Comparison of ENCODE assay signal across 25 cellular contexts in genomic region chr17:76872874-76873221, GRCh38. TPM values are rescaled to one million over a fixed set of nuclear protein-coding genes. Genes with fewer than 3 reads are reported as not detected.
DNase-seq lines count a peak whose midpoint lies in the region; ATAC-seq and TF ChIP-seq lines count a peak whose summit lies in the region.
"Had no signal": no experiment of that assay in that cellular context is flagged by ENCODE, and none has a peak within 500 bp of the region (broad histone marks: within the 10 kb centered on the region; RNA-seq: fewer than 3 reads in every experiment).

No MANE protein-coding gene starts in this region.

- in situ Hi-C loops in mammary epithelial cell (cut with MboI; ENCODE audit: low sequenced_read_pairs in 2 of 2) = loop anchor here in 1 of 2 donors (25.0 kb wide), 1 partner anchor 364 kb away; no protein-coding TSS in a partner anchor

- no peaks in the 10 kb centered on the region for H3K27me3 ChIP-seq in SK-N-SH (ENCODE audit: insufficient read depth)
- no peaks in the 10 kb centered on the region for H3K27me3 ChIP-seq in PC-3 (ENCODE audit: low read length)
- H3K27me3 ChIP-seq in mammary epithelial cell (ENCODE audit: insufficient read depth, low read length) = no peaks in the 10 kb centered on the region
- H3K27me3 ChIP-seq in aorta (ENCODE audit: control insufficient read depth in 1 of 2, insufficient read depth in 2 of 2, low read length in 1 of 2) = no peaks in the 10 kb centered on the region

- H3K9ac ChIP-seq in SK-N-SH (peak overlapping the region; percentile 39), PC-3 (ENCODE audit: low read length) (peak overlapping the region; percentile 13; the same call in 1 of the 2 replicates), mammary epithelial cell (ENCODE audit: insufficient read depth, low read length) (no peak overlapping the region)

- BruUV-seq in PC-3 (replicated peaks; lab: Mats Ljungman, UMichigan) (no TSS peak), mammary epithelial cell (replicated peaks; lab: Mats Ljungman, UMichigan) (no TSS peak)

- POLR2A ChIA-PET in SK-N-SH (lab: Yijun Ruan, JAX) (interaction anchor here (1.1 kb wide), 1 partner anchor 136 kb away, joined by 3 read pairs; the partner anchor contains the start of gene SRSF2), PC-3 (lab: Charles Lee; ENCODE audit: unreplicated experiment) (interaction anchor here (0.6 kb wide), 2 partner anchors 12 to 79 kb away, joined by 3 to 4 read pairs; no protein-coding TSS in a partner anchor)

- no peak for TF ChIP-seq CTCF in SK-N-SH (IDR thresholded peaks at IDR 0.05)
- TF ChIP-seq CTCF in PC-3 (conservative IDR thresholded peaks at IDR 0.05; ENCODE audit: low read depth, low read length) = no peak
- TF ChIP-seq CTCF in mammary epithelial cell (conservative IDR thresholded peaks at IDR 0.05 in 1 of 2, IDR thresholded peaks at IDR 0.05 in 1 of 2; ENCODE audit: extremely low read depth in 1 of 2, insufficient read depth in 1 of 2, low read depth in 1 of 2, low read length in 2 of 2) = no peak

- CTCF ChIA-PET in SK-N-SH (lab: Yijun Ruan, JAX) = interaction anchor here (1.3 to 12.2 kb wide), 4 partner anchors 11 to 190 kb away, joined by 3 to 594 read pairs (median 5); no protein-coding TSS in a partner anchor
- CTCF ChIA-PET in PC-3 (lab: Charles Lee) = interaction anchor here (1.0 kb wide), 2 partner anchors 129 to 184 kb away, joined by 3 to 16 read pairs; no protein-coding TSS in a partner anchor
- CTCF ChIA-PET in mammary epithelial cell (lab: Charles Lee; ENCODE audit: low non-redundant PET) = no interaction called here

- no peak overlapping the region for H3K4me3 Mint-ChIP-seq in activated T-helper 17 cell treated with anti-CD3 and anti-CD28 coated beads, Interleukin-2, amount 50 U/mL, for 72 hours
- H3K4me3 Mint-ChIP-seq: activated CD4-positive, alpha-beta memory T cell treated with anti-CD3 and anti-CD28 coated beads for 36 hours; activated naive CD4-positive, alpha-beta T cell treated with anti-CD3 and anti-CD28 coated beads, Interleukin-2, amount 10 ng/mL, durations not matched to agents 7 days and 5 days; CD4-positive, CD25-positive, alpha-beta regulatory T cell; immature natural killer cell; stimulated activated effector memory CD8-positive, alpha-beta T cell treated with anti-CD3 and anti-CD28 coated beads, Interleukin-12 subunit alpha, Interleukin-12 subunit beta, amount 100 ng/mL, for 72 hours had no signal

- TF ChIP-seq EP300 in SK-N-SH (IDR thresholded peaks at IDR 0.05; ENCODE audit: borderline replicate concordance in 1 of 2, low read depth in 1 of 2, low read length in 1 of 2) = no peak

- peak overlapping the region; percentile 2; a peak in 2 of 4 replicates for H3K4me3 ChIP-seq in SK-N-SH (ENCODE audit: low read depth in 2 of 2, low read length in 1 of 2)
- H3K4me3 ChIP-seq in PC-3 (ENCODE audit: low read length) = peak overlapping the region; percentile 30; the same call in 1 of the 2 replicates
- H3K4me3 ChIP-seq in mammary epithelial cell (replicated peaks in 1 of 3; ENCODE audit: insufficient read depth in 1 of 3, low read depth in 2 of 3, low read length in 3 of 3) = no peak overlapping the region
- no peak overlapping the region for H3K4me3 ChIP-seq in aorta (ENCODE audit: low read length in 2 of 2)
- H3K4me3 ChIP-seq: adrenal gland, ovary, transverse colon had no signal

- no peaks in the 10 kb centered on the region for H3K9me3 Mint-ChIP-seq in activated T-helper 17 cell treated with anti-CD3 and anti-CD28 coated beads, Interleukin-2, amount 50 U/mL, for 72 hours
- H3K9me3 Mint-ChIP-seq: immature natural killer cell; stimulated activated effector memory CD8-positive, alpha-beta T cell treated with anti-CD3 and anti-CD28 coated beads, Interleukin-12 subunit alpha, Interleukin-12 subunit beta, amount 100 ng/mL, for 72 hours had no signal

- WGBS in SK-N-SH (ENCODE audit: low lambda C conversion rate) = 69% methylated on average over 9 of the region's 9 CpGs
- WGBS in mammary epithelial cell (ENCODE audit: low coverage, missing lambda C conversion rate) = 34% methylated on average over 9 of the region's 9 CpGs
- 85 to 88% methylated on average over 9 of the region's 9 CpGs for WGBS in aorta, 2 donors

- ATAC-seq in SK-N-SH treated with all-trans-retinoic acid at 6 μM for 48 hours (no peak), PC-3 (no peak), aorta (ENCODE audit: low FRiP score) (no peak)
- ATAC-seq in activated T-helper 17 cell treated with anti-CD3 and anti-CD28 coated beads, Interleukin-2, amount 50 U/mL, for 72 hours (replicated peaks) = no peak
- ATAC-seq: left colon had no signal

- TF ChIP-seq RAD21 in SK-N-SH (IDR thresholded peaks at IDR 0.05; ENCODE audit: low read length) = no peak

- intact Hi-C loops in PC-3 (cut with micrococcal nuclease) (no loop called here), mammary epithelial cell (cut with micrococcal nuclease) (loop anchor here (2.0 kb wide), 1 partner anchor 374 kb away; no protein-coding TSS in a partner anchor), aorta (cut with DNase I) (no loop called here)

- peaks cover 12 to 31% of the 10 kb centered on the region in 2 experiments; a peak in 3 of 4 replicates for H3K4me1 ChIP-seq in SK-N-SH (ENCODE audit: control insufficient read depth in 1 of 2, insufficient read depth in 2 of 2, low read depth in 1 of 2, low read length in 1 of 2)
- H3K4me1 ChIP-seq in PC-3 (ENCODE audit: insufficient read depth, low read length) = peaks cover 36% of the 10 kb centered on the region
- peaks cover 40% of the 10 kb centered on the region for H3K4me1 ChIP-seq in mammary epithelial cell (ENCODE audit: insufficient read depth, low read length)
- H3K4me1 ChIP-seq in aorta (ENCODE audit: control insufficient read depth in 1 of 2, insufficient read depth in 2 of 2, low read length in 2 of 2) = no peaks in the 10 kb centered on the region
- H3K4me1 ChIP-seq: adrenal gland had no signal

- H3K36me3 ChIP-seq in SK-N-SH (replicated peaks in 1 of 2; ENCODE audit: control insufficient read depth in 1 of 2, insufficient read depth in 2 of 2, low read length in 1 of 2) (peaks cover 0 to 15% of the 10 kb centered on the region in 2 experiments), PC-3 (ENCODE audit: low read depth, low read length) (peaks cover 7% of the 10 kb centered on the region; the same call in 1 of the 2 replicates), mammary epithelial cell (ENCODE audit: insufficient read depth, low read length) (no peaks in the 10 kb centered on the region), aorta (ENCODE audit: control insufficient read depth in 1 of 2, insufficient read depth in 2 of 2, low read length in 1 of 2) (no peaks in the 10 kb centered on the region)
- H3K36me3 ChIP-seq: adrenal gland, ovary, transverse colon had no signal

- H3K9me2 ChIP-seq in SK-N-SH (no peaks in the 10 kb centered on the region), PC-3 (replicated peaks; ENCODE audit: low read length) (no peaks in the 10 kb centered on the region)

- H3K9me3 ChIP-seq in SK-N-SH = no peaks in the 10 kb centered on the region
- no peaks in the 10 kb centered on the region for H3K9me3 ChIP-seq in PC-3 (ENCODE audit: low read length)
- no peaks in the 10 kb centered on the region for H3K9me3 ChIP-seq in mammary epithelial cell (replicated peaks; ENCODE audit: insufficient read depth, low read length)
- no peaks in the 10 kb centered on the region for H3K9me3 ChIP-seq in aorta (ENCODE audit: control insufficient read depth, low read length)
- H3K9me3 ChIP-seq: adrenal gland, ovary, transverse colon had no signal

- H3K4me2 ChIP-seq in SK-N-SH = peak overlapping the region; percentile 65
- H3K4me2 ChIP-seq in PC-3 (ENCODE audit: low read length) = peak overlapping the region; percentile 72
- peak overlapping the region; percentile 59 for H3K4me2 ChIP-seq in mammary epithelial cell (ENCODE audit: insufficient read depth, low read depth, low read length)

- dilution Hi-C loops in mammary epithelial cell (cut with HindIII; ENCODE audit: low sequenced_read_pairs) = no loop called here

- peaks cover 49% of the 10 kb centered on the region for H3K79me2 ChIP-seq in SK-N-SH (ENCODE audit: insufficient read depth)
- H3K79me2 ChIP-seq in PC-3 (ENCODE audit: low read length) = peaks cover 4% of the 10 kb centered on the region; the same call in 1 of the 2 replicates
- no peaks in the 10 kb centered on the region for H3K79me2 ChIP-seq in mammary epithelial cell (ENCODE audit: insufficient read depth, low read length)

- H3K27ac ChIP-seq in SK-N-SH (ENCODE audit: low read depth in 2 of 2, low read length in 1 of 2) = peak overlapping the region; percentile 24 to 86; a peak in 3 of 4 replicates
- peak overlapping the region; percentile 74 for H3K27ac ChIP-seq in PC-3 (ENCODE audit: low read length)
- peak overlapping the region; percentile 48 for H3K27ac ChIP-seq in mammary epithelial cell (ENCODE audit: insufficient read depth, low read depth, low read length)
- no peak overlapping the region for H3K27ac ChIP-seq in aorta (ENCODE audit: low read depth in 1 of 2, low read length in 2 of 2)
- H3K27ac ChIP-seq: 22Rv1, adrenal gland, ovary, transverse colon had no signal

- no peak overlapping the region; the same call in 1 of the 2 replicates for H2AFZ ChIP-seq in SK-N-SH (ENCODE audit: low read depth)
- H2AFZ ChIP-seq in PC-3 (ENCODE audit: low read length) = peak overlapping the region; percentile 20
- H2AFZ ChIP-seq in mammary epithelial cell (ENCODE audit: low read depth, low read length) = peak overlapping the region; percentile 63

- H3K36me3 Mint-ChIP-seq in activated T-helper 17 cell treated with anti-CD3 and anti-CD28 coated beads, Interleukin-2, amount 50 U/mL, for 72 hours (ENCODE audit: low read depth) = peaks cover 2% of the 10 kb centered on the region
- H3K36me3 Mint-ChIP-seq: activated naive CD4-positive, alpha-beta T cell treated with anti-CD3 and anti-CD28 coated beads, Interleukin-2, amount 10 ng/mL, durations not matched to agents 7 days and 5 days; CD4-positive, CD25-positive, alpha-beta regulatory T cell; immature natural killer cell; stimulated activated effector memory CD8-positive, alpha-beta T cell treated with anti-CD3 and anti-CD28 coated beads, Interleukin-12 subunit alpha, Interleukin-12 subunit beta, amount 100 ng/mL, for 72 hours had no signal

- no peaks in the 10 kb centered on the region for H4K20me1 ChIP-seq in SK-N-SH (ENCODE audit: insufficient read depth)
- no peaks in the 10 kb centered on the region for H4K20me1 ChIP-seq in PC-3 (ENCODE audit: low read length)
- H4K20me1 ChIP-seq in mammary epithelial cell (ENCODE audit: insufficient read depth, low read length) = no peaks in the 10 kb centered on the region

- peaks cover under 1% of the 10 kb centered on the region for H3K4me1 Mint-ChIP-seq in activated T-helper 17 cell treated with anti-CD3 and anti-CD28 coated beads, Interleukin-2, amount 50 U/mL, for 72 hours

- DNase-seq in SK-N-SH (no peak), PC-3 (no peak), mammary epithelial cell (no peak), globus pallidus (ENCODE audit: low spot score) (no peak), aorta (no peak), NCI-H2081 treated with DMSO at 0.1 percent for 48 hours (lab: John Stamatoyannopoulos, UW) (no peak)
- DNase-seq: activated CD4-positive, alpha-beta T cell treated with anti-CD3 and anti-CD28 coated beads for 1 hour; activated CD8-positive, alpha-beta memory T cell treated with anti-CD3 and anti-CD28 coated beads, Interleukin-2, amount 50 U/mL, for 48 hours; activated naive CD4-positive, alpha-beta T cell treated with anti-CD3 and anti-CD28 coated beads, Interleukin-2, amount 10 ng/mL, durations not matched to agents 7 days and 5 days; adrenal gland; CD4-positive, CD25-positive, alpha-beta regulatory T cell; cerebellar nuclear complex; NCI-H1417 treated with DMSO at 0.1 percent for 48 hours; NCI-H2081; NCI-H526 treated with DMSO at 0.1 percent for 48 hours; ovary had no signal

- H3F3A ChIP-seq in SK-N-SH (replicated peaks; ENCODE audit: insufficient read depth) (peaks cover 22% of the 10 kb centered on the region), PC-3 (ENCODE audit: low read length, unreplicated experiment) (no peaks in the 10 kb centered on the region)

- peaks cover under 1% of the 10 kb centered on the region for H3K27me3 Mint-ChIP-seq in activated T-helper 17 cell treated with anti-CD3 and anti-CD28 coated beads, Interleukin-2, amount 50 U/mL, for 72 hours

- H3K27ac Mint-ChIP-seq in activated T-helper 17 cell treated with anti-CD3 and anti-CD28 coated beads, Interleukin-2, amount 50 U/mL, for 72 hours = no peak overlapping the region
- H3K27ac Mint-ChIP-seq: activated CD4-positive, alpha-beta memory T cell treated with anti-CD3 and anti-CD28 coated beads for 36 hours; activated naive CD4-positive, alpha-beta T cell treated with anti-CD3 and anti-CD28 coated beads, Interleukin-2, amount 10 ng/mL, durations not matched to agents 7 days and 5 days; CD4-positive, CD25-positive, alpha-beta regulatory T cell; nephron; stimulated activated effector memory CD8-positive, alpha-beta T cell treated with anti-CD3 and anti-CD28 coated beads, Interleukin-12 subunit alpha, Interleukin-12 subunit beta, amount 100 ng/mL, for 72 hours had no signal

RNA-seq across cellular contexts. Expression of gene MGAT5B, which starts 4.6 kb away (rescaled TPM):
- polyA plus RNA-seq in SK-N-SH (2012; rRNA removed) (10.3 and 13.8 TPM in 2 replicates), mammary epithelial cell (1.8 TPM), aorta (not detected)
- 4.1 and 7.1 TPM in 2 replicates for polyA plus RNA-seq in SK-N-SH (2012; cell fraction: cytosol; rRNA removed)
- 36.6 and 42.2 TPM in 2 replicates for polyA plus RNA-seq in SK-N-SH (2012; cell fraction: nucleus; rRNA removed)
- total RNA-seq in PC-3 (2014; rRNA removed) (4.9 and 10.3 TPM in 2 replicates), mammary epithelial cell (1 to 10 TPM in 1 of 2 donors, under 1 TPM in 1; 0.89 to 1.3 TPM), aorta (under 1 TPM; 0.51 to 0.55 TPM)
- polyA minus RNA-seq in mammary epithelial cell = 3.5 TPM
- under 1 TPM; 0.16 to 0.39 TPM for total RNA-seq in activated T-helper 17 cell treated with anti-CD3 and anti-CD28 coated beads, Interleukin-2, amount 50 U/mL, for 72 hours
- total RNA-seq: CD4-positive, CD25-positive, alpha-beta regulatory T cell; transverse colon had no signal
- polyA plus RNA-seq: CD4-positive, CD25-positive, alpha-beta regulatory T cell; immature natural killer cell had no signal

Comparison
In these comparisons a context has a peak if more than half of its experiments do, and no peak if none do; other contexts are left out.
1. H3K27ac ChIP-seq: peak in SK-N-SH (2 of 2), PC-3 (single experiment) and mammary epithelial cell (single experiment); none in aorta (0 of 2).
2. H3K4me3 ChIP-seq: peak in SK-N-SH (2 of 2) and PC-3 (single experiment); none in mammary epithelial cell (0 of 3) and aorta (0 of 2).
3. Peak in every context shown above with its lines, with median percentiles within 50 percentile points of each other: H3K4me2 ChIP-seq.